ENCODE assay signal across 25 cellular contexts in genomic region chr3:37725842-37726241, GRCh38.
"Had no signal": no experiment of that assay in that cellular context is flagged by ENCODE, and none has a peak within 500 bp of the region (broad histone marks: within the 10 kb centered on the region; RNA-seq: fewer than 3 reads in every experiment).

No MANE protein-coding gene starts in this region.

- ATAC-seq: naive thymus-derived CD8-positive, alpha-beta T cell; natural killer cell treated with Interleukin-12 subunit alpha and Interleukin-12 subunit beta and Interleukin-15 and Interleukin-18, amount 100 ng/mL, for 72 hours; pancreas; stimulated activated effector memory CD8-positive, alpha-beta T cell treated with anti-CD3 and anti-CD28 coated beads, Interleukin-12 subunit alpha, Interleukin-12 subunit beta, amount 100 ng/mL, for 72 hours; stimulated activated naive B cell treated with anti-CD40 and anti-IgM and Interleukin-4, amounts not matched to agents 10 μg/mL and 1 μg/mL and 100 μg/mL, for 72 hours had no signal

- H3K27me3 ChIP-seq: neutrophil, pancreas, right lobe of liver, sigmoid colon, stomach, tibial artery, transverse colon, upper lobe of right lung, uterus had no signal

- H3K9me3 ChIP-seq: neutrophil, pancreas, prostate gland, right lobe of liver, sigmoid colon, thoracic aorta, tibial artery, upper lobe of right lung, uterus had no signal

- H3K4me3 ChIP-seq: pancreas, prostate gland, right lobe of liver, sigmoid colon, stomach, thoracic aorta, tibial artery, transverse colon, upper lobe of right lung, uterus had no signal

- H3K4me1 ChIP-seq: pancreas, prostate gland, right lobe of liver, transverse colon, uterus had no signal

- H3K36me3 ChIP-seq: pancreas, prostate gland, right lobe of liver, sigmoid colon, stomach, thoracic aorta, transverse colon, upper lobe of right lung, uterus had no signal

- H3K4me1 Mint-ChIP-seq: naive thymus-derived CD8-positive, alpha-beta T cell; neural crest cell; stimulated activated effector memory CD8-positive, alpha-beta T cell treated with anti-CD3 and anti-CD28 coated beads, Interleukin-12 subunit alpha, Interleukin-12 subunit beta, amount 100 ng/mL, for 72 hours; stimulated activated naive B cell treated with anti-CD40 and anti-IgM and Interleukin-4, amounts not matched to agents 10 μg/mL and 1 μg/mL and 100 μg/mL, for 72 hours had no signal

- H3K27ac ChIP-seq: neutrophil, pancreas, prostate gland, right lobe of liver, stomach, transverse colon, upper lobe of right lung, uterus had no signal

- H3K4me3 Mint-ChIP-seq: naive thymus-derived CD8-positive, alpha-beta T cell; natural killer cell treated with Interleukin-12 subunit alpha and Interleukin-12 subunit beta and Interleukin-15 and Interleukin-18, amount 100 ng/mL, for 72 hours; nephron progenitor cell; neural crest cell; stimulated activated effector memory CD8-positive, alpha-beta T cell treated with anti-CD3 and anti-CD28 coated beads, Interleukin-12 subunit alpha, Interleukin-12 subunit beta, amount 100 ng/mL, for 72 hours; stimulated activated naive B cell treated with anti-CD40 and anti-IgM and Interleukin-4, amounts not matched to agents 10 μg/mL and 1 μg/mL and 100 μg/mL, for 72 hours; stimulated activated naive CD8-positive, alpha-beta T cell treated with anti-CD3 and anti-CD28 coated beads, Interleukin-15, Interleukin-2, amounts not matched to agents 100 ng/mL and 50 ng/mL, for 24 hours; type B pancreatic cell had no signal

- DNase-seq: naive thymus-derived CD8-positive, alpha-beta T cell; nephron progenitor cell; pancreas; right lobe of liver; sigmoid colon; small intestine; stimulated activated CD4-positive, alpha-beta T cell treated with anti-CD3 and anti-CD28 coated beads, Interleukin-15, amount 100 ng/mL, for 24 hours; stimulated activated CD4-positive, alpha-beta T cell treated with anti-CD3 and anti-CD28 coated beads, Interleukin-2, amount 100 ng/mL, for 24 hours; stimulated activated CD4-positive, alpha-beta T cell treated with anti-CD3 and anti-CD28 coated beads, Interleukin-2, amount 100 ng/mL, for 48 hours; stimulated activated CD4-positive, alpha-beta T cell treated with anti-CD3 and anti-CD28 coated beads, Interleukin-4, amount 100 ng/mL, for 24 hours; stimulated activated naive B cell treated with anti-CD40 and anti-IgM and Interleukin-4, amounts not matched to agents 10 μg/mL and 1 μg/mL and 100 μg/mL, for 72 hours; stimulated activated naive CD4-positive, alpha-beta T cell treated with Interleukin-2 at 50 U/mL for 16 hours; stomach; transverse colon; upper lobe of right lung had no signal

- H3K27me3 Mint-ChIP-seq: stimulated activated naive B cell treated with anti-CD40 and anti-IgM and Interleukin-4, amounts not matched to agents 10 μg/mL and 1 μg/mL and 100 μg/mL, for 72 hours; stimulated activated naive CD8-positive, alpha-beta T cell treated with anti-CD3 and anti-CD28 coated beads, Interleukin-15, Interleukin-2, amounts not matched to agents 100 ng/mL and 50 ng/mL, for 24 hours had no signal

- H3K27ac Mint-ChIP-seq: naive thymus-derived CD8-positive, alpha-beta T cell; natural killer cell treated with Interleukin-12 subunit alpha and Interleukin-12 subunit beta and Interleukin-15 and Interleukin-18, amount 100 ng/mL, for 72 hours; nephron progenitor cell; stimulated activated effector memory CD8-positive, alpha-beta T cell treated with anti-CD3 and anti-CD28 coated beads, Interleukin-12 subunit alpha, Interleukin-12 subunit beta, amount 100 ng/mL, for 72 hours; stimulated activated naive B cell treated with anti-CD40 and anti-IgM and Interleukin-4, amounts not matched to agents 10 μg/mL and 1 μg/mL and 100 μg/mL, for 72 hours; stimulated activated naive CD8-positive, alpha-beta T cell treated with anti-CD3 and anti-CD28 coated beads, Interleukin-15, Interleukin-2, amounts not matched to agents 100 ng/mL and 50 ng/mL, for 24 hours; type B pancreatic cell had no signal

- H3K36me3 Mint-ChIP-seq: stimulated activated effector memory CD8-positive, alpha-beta T cell treated with anti-CD3 and anti-CD28 coated beads, Interleukin-12 subunit alpha, Interleukin-12 subunit beta, amount 100 ng/mL, for 72 hours; stimulated activated naive B cell treated with anti-CD40 and anti-IgM and Interleukin-4, amounts not matched to agents 10 μg/mL and 1 μg/mL and 100 μg/mL, for 72 hours had no signal
